In the genomic region with DNA sequence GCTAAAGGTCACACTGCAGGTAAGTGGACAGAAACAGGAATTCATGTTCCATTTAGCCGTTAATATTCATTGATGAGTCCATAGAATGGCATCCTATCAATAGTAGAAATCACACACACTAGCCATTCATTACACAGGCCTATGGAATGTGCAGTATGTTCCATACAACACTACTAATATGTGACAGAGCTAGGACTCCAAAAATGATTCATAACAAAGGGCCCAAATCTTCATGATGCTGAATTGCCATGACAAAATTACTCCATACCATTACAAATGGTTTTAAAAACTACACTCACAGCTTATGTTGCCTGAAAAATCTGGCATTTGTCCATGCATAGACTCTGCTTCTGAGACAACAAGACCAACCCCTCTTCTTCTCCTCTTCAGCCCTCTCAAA, we compare ENCODE assay signal across 22 cellular contexts.
DNase-seq lines count a peak whose midpoint lies in the region; TF ChIP-seq lines count a peak whose summit lies in the region.
"Had no signal": no experiment of that assay in that cellular context is flagged by ENCODE, and none has a peak within 500 bp of the region (broad histone marks: within the 10 kb centered on the region; RNA-seq: fewer than 3 reads in every experiment).

No MANE protein-coding gene starts in this region.

- H3K27me3 ChIP-seq in kidney epithelial cell (ENCODE audit: control insufficient read depth, insufficient read depth, low read length), result no peaks in the 10 kb centered on the region
- H3K27me3 ChIP-seq: esophagus squamous epithelium had no signal

- TF ChIP-seq CTCF in cardiac fibroblast (IDR thresholded peaks at IDR 0.05; ENCODE audit: low read depth, low read length) (no peak), kidney epithelial cell (IDR thresholded peaks at IDR 0.05; ENCODE audit: insufficient read depth, low read length, poor library complexity, severe bottlenecking) (no peak)

- DNase-seq in AG08395 (ENCODE audit: low spot score), result peak; percentile 24
- DNase-seq in HT1080 (ENCODE audit: low read depth), result peak; percentile 78
- peak; percentile 0 to 69 for DNase-seq in cardiac fibroblast (ENCODE audit: low read depth in 2 of 2)
- peak; percentile 14 for DNase-seq in kidney epithelial cell (ENCODE audit: low read depth)
- DNase-seq in OCI-M2 (lab: John Stamatoyannopoulos, UW; ENCODE audit: unreplicated experiment), result no peak
- no peak for DNase-seq in NCI-H146 (lab: John Stamatoyannopoulos, UW)
- no peak for DNase-seq in KG1 (lab: John Stamatoyannopoulos, UW)
- DNase-seq in activated CD4-positive, CD25-positive, alpha-beta regulatory T cell treated with anti-CD3 and anti-CD28 coated beads, Interleukin-2, amount 50 U/mL, for 72 hours, result no peak
- DNase-seq: activated CD4-positive, alpha-beta memory T cell treated with anti-CD3 and anti-CD28 coated beads for 36 hours; activated T-cell treated with anti-CD3 and anti-CD28 coated beads, Interleukin-2, amount 50 U/mL, for 24 hours; caudate nucleus; CD8-positive, alpha-beta memory T cell; DND-41; esophagus squamous epithelium; KBM-7; NCI-H1048; NCI-H524 treated with DMSO at 0.1 percent for 48 hours; SIG-M5; T-helper 17 cell; WERI-Rb-1 had no signal

- H3K4me3 ChIP-seq in cardiac fibroblast (replicated peaks in 1 of 2; ENCODE audit: low read depth in 2 of 2, low read length in 2 of 2) (no peak overlapping the region), kidney epithelial cell (ENCODE audit: low read depth, low read length) (no peak overlapping the region)
- H3K4me3 ChIP-seq: A549, esophagus squamous epithelium, HAP-1 had no signal

- no peaks in the 10 kb centered on the region for H3K36me3 ChIP-seq in kidney epithelial cell (ENCODE audit: control insufficient read depth, insufficient read depth, low read length)
- H3K36me3 ChIP-seq: esophagus squamous epithelium, HAP-1, WERI-Rb-1 had no signal

Comparison
In these comparisons a context has a peak if more than half of its experiments do, and no peak if none do; other contexts are left out.
1. DNase-seq: peak in AG08395 (single experiment), HT1080 (single experiment), cardiac fibroblast (2 of 2) and kidney epithelial cell (single experiment); none in OCI-M2 (single experiment), NCI-H146 (single experiment), KG1 (single experiment) and activated CD4-positive, CD25-positive, alpha-beta regulatory T cell treated with anti-CD3 and anti-CD28 coated beads, Interleukin-2, amount 50 U/mL, for 72 hours (single experiment).